In the genomic region with DNA sequence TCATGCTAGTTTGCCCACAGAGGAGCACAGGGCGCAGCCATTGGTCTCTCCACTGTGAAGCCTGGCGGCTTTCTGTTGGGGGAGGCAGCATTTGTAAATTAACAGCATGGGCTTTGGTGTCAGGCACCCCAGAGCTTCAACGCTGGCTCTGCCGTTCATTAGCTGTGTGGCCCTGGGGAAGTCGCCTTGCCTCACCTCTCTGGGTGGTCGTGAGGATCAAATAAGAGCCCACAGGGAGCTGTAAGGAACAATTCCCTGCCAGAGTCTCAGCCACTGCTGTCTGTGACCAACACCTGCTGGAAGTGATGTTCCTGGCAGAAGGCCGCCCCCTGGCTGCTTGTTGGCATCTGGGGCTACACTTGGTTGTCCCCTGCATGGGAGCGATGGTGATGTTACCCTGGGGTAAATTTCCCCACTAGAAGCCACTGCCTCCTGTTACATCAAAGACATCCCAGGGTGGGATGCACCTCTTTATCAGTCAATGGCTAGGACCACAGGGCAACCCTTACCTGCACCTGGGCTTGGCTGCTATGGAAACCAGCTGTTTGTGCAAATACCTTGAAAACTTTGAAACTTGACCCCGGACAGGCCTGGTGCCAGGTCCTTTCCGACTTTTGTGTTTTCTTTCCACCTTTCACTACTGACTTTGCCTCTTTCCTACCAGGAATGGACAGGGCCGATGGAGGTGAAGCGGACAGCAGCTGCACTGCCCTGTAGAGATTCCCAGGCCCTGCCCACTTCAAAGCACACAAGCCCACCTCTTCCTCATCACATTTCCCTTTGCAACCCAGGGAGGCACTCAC, we compare ENCODE assay signal across 8 cellular contexts. TPM values are rescaled to one million over a fixed set of nuclear protein-coding genes. Genes with fewer than 3 reads are reported as not detected.
DNase-seq lines count a peak whose midpoint lies in the region; ATAC-seq, FAIRE-seq and TF ChIP-seq lines count a peak whose summit lies in the region.

No MANE protein-coding gene starts in this region.

- no peaks in the 10 kb centered on the region for H3K9me3 ChIP-seq in kidney (ENCODE audit: control insufficient read depth in 1 of 2, low read length in 2 of 2)
- no peaks in the 10 kb centered on the region for H3K9me3 ChIP-seq in subcutaneous abdominal adipose tissue (ENCODE audit: control insufficient read depth in 5 of 5, low read length in 5 of 5)

- H3K9me3 Mint-ChIP-seq in activated naive CD4-positive, alpha-beta T cell treated with anti-CD3 and anti-CD28 coated beads for 36 hours, result no peaks in the 10 kb centered on the region
- no peaks in the 10 kb centered on the region for H3K9me3 Mint-ChIP-seq in activated naive CD4-positive, alpha-beta T cell treated with anti-CD3 and anti-CD28 coated beads, Interleukin-2, amount 10 ng/mL, durations not matched to agents 7 days and 5 days

- H3K4me1 Mint-ChIP-seq in activated naive CD4-positive, alpha-beta T cell treated with anti-CD3 and anti-CD28 coated beads for 36 hours (ENCODE audit: low read depth), result peaks cover 11% of the 10 kb centered on the region
- H3K4me1 Mint-ChIP-seq in activated naive CD4-positive, alpha-beta T cell treated with anti-CD3 and anti-CD28 coated beads, Interleukin-2, amount 10 ng/mL, durations not matched to agents 7 days and 5 days, result peaks cover 20% of the 10 kb centered on the region

- in situ Hi-C loops in G401 (cut with HindIII; ENCODE audit: low sequenced_read_pairs), result no loop called here

- CTCF ChIA-PET in activated naive CD4-positive, alpha-beta T cell treated with anti-CD3 and anti-CD28 coated beads for 36 hours (lab: Charles Lee), result interaction anchor here (1.2 to 4.7 kb wide), 7 partner anchors 7 to 208 kb away, joined by 3 to 46 read pairs (median 3); a partner anchor contains a TSS
- CTCF ChIA-PET in activated naive CD4-positive, alpha-beta T cell treated with anti-CD3 and anti-CD28 coated beads, Interleukin-2, amount 10 ng/mL, durations not matched to agents 7 days and 5 days (lab: Charles Lee), result interaction anchor here (0.7 to 3.0 kb wide), 7 partner anchors 11 to 214 kb away, joined by 3 to 32 read pairs (median 9); a partner anchor contains a TSS

- H3K4me3 Mint-ChIP-seq in activated naive CD4-positive, alpha-beta T cell treated with anti-CD3 and anti-CD28 coated beads for 36 hours, result no peak overlapping the region
- no peak overlapping the region for H3K4me3 Mint-ChIP-seq in activated naive CD4-positive, alpha-beta T cell treated with anti-CD3 and anti-CD28 coated beads, Interleukin-2, amount 10 ng/mL, durations not matched to agents 7 days and 5 days

- H3K4me3 ChIP-seq in kidney (ENCODE audit: low read length in 2 of 2) (no peak overlapping the region), subcutaneous abdominal adipose tissue (ENCODE audit: low read depth in 1 of 5, low read length in 5 of 5) (no peak overlapping the region)

- H3K36me3 ChIP-seq in kidney (ENCODE audit: control insufficient read depth in 1 of 2, insufficient read depth in 2 of 2, low read length in 2 of 2) (peaks cover 6 to 20% of the 10 kb centered on the region in 2 donors), subcutaneous abdominal adipose tissue (ENCODE audit: control insufficient read depth in 5 of 5, insufficient read depth in 5 of 5, low read length in 5 of 5) (peaks cover 0 to 29% (median 24%) of the 10 kb centered on the region in 5 donors)

- no peak for FAIRE-seq in kidney (lab: Jason Lieb, UNC)

- H3K27me3 ChIP-seq in subcutaneous abdominal adipose tissue (ENCODE audit: control insufficient read depth in 5 of 5, insufficient read depth in 4 of 5, low read length in 5 of 5), result peaks cover 0 to 3% (median 0%) of the 10 kb centered on the region in 5 donors

- peak; percentile 24 for TF ChIP-seq CTCF in kidney (IDR thresholded peaks at IDR 0.05; ENCODE audit: borderline replicate concordance, extremely low read depth, insufficient read depth)

- intact Hi-C loops in activated naive CD4-positive, alpha-beta T cell treated with anti-CD3 and anti-CD28 coated beads for 36 hours (cut with micrococcal nuclease), result loop anchor here (1.0 to 10.0 kb wide), 4 partner anchors 166 to 779 kb away; a partner anchor contains a TSS
- intact Hi-C loops in kidney (cut with DNase I), result no loop called here

- H3K27me3 Mint-ChIP-seq in activated naive CD4-positive, alpha-beta T cell treated with anti-CD3 and anti-CD28 coated beads for 36 hours (ENCODE audit: low read depth), result peaks cover 6% of the 10 kb centered on the region
- H3K27me3 Mint-ChIP-seq in activated naive CD4-positive, alpha-beta T cell treated with anti-CD3 and anti-CD28 coated beads, Interleukin-2, amount 10 ng/mL, durations not matched to agents 7 days and 5 days, result peaks cover 30% of the 10 kb centered on the region

- ATAC-seq in HG03460 (IDR thresholded peaks at IDR 0.05; ENCODE audit: unreplicated experiment), result no peak

- peaks cover 22 to 33% of the 10 kb centered on the region in 2 donors for H3K4me1 ChIP-seq in kidney (ENCODE audit: control insufficient read depth in 1 of 2, insufficient read depth in 1 of 2, low read depth in 1 of 2, low read length in 2 of 2)
- H3K4me1 ChIP-seq in subcutaneous abdominal adipose tissue (ENCODE audit: control insufficient read depth in 5 of 5, insufficient read depth in 5 of 5, low read length in 5 of 5), result peaks cover 2 to 47% (median 36%) of the 10 kb centered on the region in 5 donors

- H3K27ac Mint-ChIP-seq in activated naive CD4-positive, alpha-beta T cell treated with anti-CD3 and anti-CD28 coated beads for 36 hours, result no peak overlapping the region
- no peak overlapping the region for H3K27ac Mint-ChIP-seq in activated naive CD4-positive, alpha-beta T cell treated with anti-CD3 and anti-CD28 coated beads, Interleukin-2, amount 10 ng/mL, durations not matched to agents 7 days and 5 days

- peaks cover 2% of the 10 kb centered on the region for H3K36me3 Mint-ChIP-seq in activated naive CD4-positive, alpha-beta T cell treated with anti-CD3 and anti-CD28 coated beads for 36 hours (ENCODE audit: low read depth)
- no peaks in the 10 kb centered on the region for H3K36me3 Mint-ChIP-seq in activated naive CD4-positive, alpha-beta T cell treated with anti-CD3 and anti-CD28 coated beads, Interleukin-2, amount 10 ng/mL, durations not matched to agents 7 days and 5 days

- H3K9ac ChIP-seq in kidney (ENCODE audit: low read length in 2 of 2), result no peak overlapping the region
- H3K9ac ChIP-seq in subcutaneous abdominal adipose tissue (ENCODE audit: low read length in 5 of 5), result peak overlapping the region in 2 of 5 donors; percentile 2 to 35

- peak overlapping the region in 1 of 2 donors; percentile 39 for H3K27ac ChIP-seq in kidney (ENCODE audit: low read depth in 2 of 2, low read length in 2 of 2)
- H3K27ac ChIP-seq in subcutaneous abdominal adipose tissue (ENCODE audit: low read depth, low read length), result peak overlapping the region; percentile 23

- peak; percentile 83 for DNase-seq in activated naive CD4-positive, alpha-beta T cell treated with anti-CD3 and anti-CD28 coated beads for 36 hours
- no peak for DNase-seq in activated naive CD4-positive, alpha-beta T cell treated with Interleukin-2 at 50 U/mL for 16 hours
- DNase-seq in NCI-H2081 (lab: John Stamatoyannopoulos, UW) (peak; percentile 53 to 66), kidney (no peak), G401 (ENCODE audit: low spot score) (no peak)
- DNase-seq in activated naive CD4-positive, alpha-beta T cell treated with anti-CD3 and anti-CD28 coated beads, Interleukin-2, amount 10 ng/mL, durations not matched to agents 7 days and 5 days, result peak; percentile 72

RNA-seq across cellular contexts. Expression of a gene that starts 36.9 kb away (rescaled TPM):
- total RNA-seq in activated naive CD4-positive, alpha-beta T cell treated with anti-CD3 and anti-CD28 coated beads for 36 hours, result not detected
- total RNA-seq in kidney, result 24.9 TPM
- polyA plus RNA-seq in kidney (ENCODE audit: insufficient read depth, low read depth, low replicate concordance), result 27.5 TPM
- not detected in 2 replicates for total RNA-seq in G401 (2014; rRNA removed; shearing (Covaris generic))

Comparison
In these comparisons a context has a peak if more than half of its experiments do, and no peak if none do; other contexts are left out.
1. DNase-seq: peak in activated naive CD4-positive, alpha-beta T cell treated with anti-CD3 and anti-CD28 coated beads for 36 hours (single experiment), NCI-H2081 (2 of 2) and activated naive CD4-positive, alpha-beta T cell treated with anti-CD3 and anti-CD28 coated beads, Interleukin-2, amount 10 ng/mL, durations not matched to agents 7 days and 5 days (single experiment); none in activated naive CD4-positive, alpha-beta T cell treated with Interleukin-2 at 50 U/mL for 16 hours (single experiment), kidney (single experiment) and G401 (single experiment).
2. RNA of a gene that starts 36.9 kb away (total RNA-seq): 24.9 TPM in kidney (single experiment); not detected in activated naive CD4-positive, alpha-beta T cell treated with anti-CD3 and anti-CD28 coated beads for 36 hours and not detected in G401; every median in the first group is over 10 times any median in the second.